ENCODE assay signal across 8 cellular contexts in genomic region chr18:13465476-13465875, GRCh38.
DNase-seq lines count a peak whose midpoint lies in the region; ATAC-seq, FAIRE-seq and TF ChIP-seq lines count a peak whose summit lies in the region.

No MANE protein-coding gene starts in this region.

- peaks cover 5 to 24% (median 17%) of the 10 kb centered on the region in 3 donors for H3K36me3 Mint-ChIP-seq in naive thymus-derived CD8-positive, alpha-beta T cell

- peak overlapping the region; percentile 52 for H3K4me3 ChIP-seq in GM12878

- RAD21 ChIA-PET in GM12878 (lab: Charles Lee; ENCODE audit: unreplicated experiment), result no interaction called here

- BruUV-seq in GM12878 (replicated peaks; lab: Mats Ljungman, UMichigan), result no TSS peak

- 55% methylated on average over 5 of the region's 5 CpGs for WGBS in GM12878 (ENCODE audit: insufficient coverage, insufficient replicate concordance, low lambda C conversion rate, missing lambda C conversion rate)

- H4K20me1 ChIP-seq in GM12878 (ENCODE audit: control insufficient read depth, insufficient read depth), result no peaks in the 10 kb centered on the region

- in situ Hi-C loops in GM12878 (cut with MboI), result no loop called here

- peaks cover 0 to 19% (median 9%) of the 10 kb centered on the region in 9 donors for H3K9me3 Mint-ChIP-seq in naive thymus-derived CD8-positive, alpha-beta T cell

- intact Hi-C loops in GM12878 (cut with micrococcal nuclease; ENCODE audit: unreplicated experiment), result no loop called here

- H3K4me2 ChIP-seq in GM12878 (ENCODE audit: control insufficient read depth, insufficient read depth), result peak overlapping the region; percentile 91

- TF ChIP-seq EP300 in GM12878 (IDR thresholded peaks at IDR 0.05; ENCODE audit: borderline replicate concordance in 1 of 2, control insufficient read depth in 1 of 2, low read depth in 2 of 2, low read length in 2 of 2), result no peak

- peaks cover 31 to 85% (median 75%) of the 10 kb centered on the region in 4 donors for H3K4me1 Mint-ChIP-seq in naive thymus-derived CD8-positive, alpha-beta T cell

- H3K79me2 ChIP-seq in GM12878 (ENCODE audit: control insufficient read depth, insufficient read depth, low read length), result peaks cover 3% of the 10 kb centered on the region

- H3K27me3 Mint-ChIP-seq in naive thymus-derived CD8-positive, alpha-beta T cell, result no peaks in the 10 kb centered on the region

- H3K27me3 ChIP-seq in GM12878 (replicated peaks in 1 of 2; ENCODE audit: control insufficient read depth in 2 of 2, insufficient read depth in 2 of 2, low read length in 1 of 2), result no peaks in the 10 kb centered on the region

- peak overlapping the region; percentile 71 for H2AFZ ChIP-seq in GM12878 (ENCODE audit: control insufficient read depth, low read depth, low read length)

- CTCF ChIA-PET in GM12878 (lab: Yijun Ruan, JAX), result no interaction called here

- DNase-seq in GF-D8 (lab: John Stamatoyannopoulos, UW) (peak; percentile 91), GM12878 (ENCODE audit: low read depth, low spot score) (no peak), 8988T (no peak)
- DNase-seq in naive thymus-derived CD8-positive, alpha-beta T cell, result no peak
- DNase-seq in central memory CD4-positive, alpha-beta T cell, result no peak

- peak; percentile 7 for FAIRE-seq in GM12878 (lab: Jason Lieb, UNC)

- SMC1A ChIA-PET in GM12878 (lab: Charles Lee; ENCODE audit: uncharacterized antibody, unreplicated experiment), result no interaction called here

- H3K36me3 ChIP-seq in GM12878 (ENCODE audit: control insufficient read depth in 2 of 2, insufficient read depth in 2 of 2, low read length in 1 of 2), result no peaks in the 10 kb centered on the region

- no peak for TF ChIP-seq POLR2A in GM12878 (IDR thresholded peaks at IDR 0.05; ENCODE audit: low read depth, low read length)

- no peak for TF ChIP-seq CTCF in GM12878 (IDR thresholded peaks at IDR 0.05 in 2 of 3, conservative IDR thresholded peaks at IDR 0.05 in 1 of 3; ENCODE audit: control insufficient read depth in 2 of 3, extremely low read depth in 1 of 3, insufficient read depth in 1 of 3, low read depth in 3 of 3, low read length in 3 of 3)

- POLR2A ChIA-PET in GM12878 (lab: Charles Lee), result no interaction called here
- POLR2A ChIA-PET in naive thymus-derived CD8-positive, alpha-beta T cell (lab: Charles Lee), result interaction anchor here (0.5 to 1.1 kb wide), 4 partner anchors 10 to 172 kb away, joined by 3 to 4 read pairs (median 3); no protein-coding TSS in a partner anchor

- H3K9ac ChIP-seq in GM12878 (ENCODE audit: control insufficient read depth, insufficient read depth, low read length), result peak overlapping the region; percentile 36

- H3K27ac ChIP-seq in GM12878 (ENCODE audit: control insufficient read depth, insufficient read depth), result peak overlapping the region; percentile 29

- H3K9me3 ChIP-seq in GM12878 (replicated peaks; ENCODE audit: control insufficient read depth, insufficient read depth, low read length), result no peaks in the 10 kb centered on the region; the same call in 2 of the 3 replicates

- H3K4me1 ChIP-seq in GM12878 (ENCODE audit: control insufficient read depth, insufficient read depth, low read length), result peaks cover 9% of the 10 kb centered on the region; the same call in 1 of the 2 replicates

- peak; percentile 5 for ATAC-seq in HG03342 (IDR thresholded peaks at IDR 0.05; ENCODE audit: unreplicated experiment)
- ATAC-seq in GM12878, result no peak
- no peak for ATAC-seq in naive thymus-derived CD8-positive, alpha-beta T cell
- ATAC-seq in GM19452 (IDR thresholded peaks at IDR 0.05; ENCODE audit: unreplicated experiment), result no peak
- ATAC-seq in HG03521 (IDR thresholded peaks at IDR 0.05; ENCODE audit: unreplicated experiment), result no peak

- no peak for TF ChIP-seq RAD21 in GM12878 (IDR thresholded peaks at IDR 0.05; ENCODE audit: insufficient read depth, low read depth, low read length)

- H3K4me3 Mint-ChIP-seq in naive thymus-derived CD8-positive, alpha-beta T cell, result peak overlapping the region; percentile 82 to 99 (median 94)

- H3K27ac Mint-ChIP-seq in naive thymus-derived CD8-positive, alpha-beta T cell, result peak overlapping the region; percentile 90 to 99 (median 96)

TF ChIP-seq in GM12878, 131 proteins besides CTCF, POLR2A, EP300 and RAD21:
- TF ChIP-seq SMC3 (IDR thresholded peaks at IDR 0.05; ENCODE audit: borderline replicate concordance, low read length) (no peak), CEBPZ (IDR thresholded peaks at IDR 0.05; ENCODE audit: low read depth, low read length) (no peak), NBN (IDR thresholded peaks at IDR 0.05) (no peak), SIX5 (IDR thresholded peaks at IDR 0.05; ENCODE audit: low read depth, low read length, severe bottlenecking) (no peak), EGR1 (IDR thresholded peaks at IDR 0.05; ENCODE audit: borderline replicate concordance in 1 of 2, low read depth in 2 of 2, low read length in 2 of 2) (no peak), CHD2 (IDR thresholded peaks at IDR 0.05; ENCODE audit: borderline replicate concordance, low read depth, low read length) (no peak), ASH2L (IDR thresholded peaks at IDR 0.05; ENCODE audit: borderline replicate concordance, low read depth) (no peak)
